20 cellular contexts compared by ENCODE assay signal in the genomic region with DNA sequence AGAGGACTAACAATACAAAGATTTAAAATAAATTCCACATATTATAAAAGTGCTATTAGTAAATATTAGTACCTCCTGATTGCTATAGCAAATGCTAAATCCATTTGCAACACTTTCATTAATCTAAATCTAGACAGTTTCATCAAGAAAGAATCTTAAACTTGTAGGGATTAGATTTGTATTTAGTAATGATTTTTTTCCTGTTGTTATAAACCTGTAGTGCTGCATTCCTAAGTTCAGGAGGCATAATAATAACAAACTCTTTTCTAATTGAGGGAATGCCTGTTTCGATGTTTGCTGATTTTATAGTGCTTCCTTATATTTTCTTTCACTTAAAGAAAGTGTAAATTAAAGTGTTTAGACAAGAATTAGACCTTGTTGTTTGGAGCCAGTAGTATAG.
"Had no signal": no experiment of that assay in that cellular context is flagged by ENCODE, and none has a peak within 500 bp of the region (broad histone marks: within the 10 kb centered on the region; RNA-seq: fewer than 3 reads in every experiment).

No MANE protein-coding gene starts in this region.

- H3K36me3 ChIP-seq: brain microvascular endothelial cell, right lobe of liver, thoracic aorta had no signal

- H3K4me3 ChIP-seq: coronary artery, esophagus muscularis mucosa, psoas muscle, right lobe of liver, thoracic aorta had no signal

- H3K9me3 ChIP-seq: esophagus muscularis mucosa, psoas muscle, right lobe of liver, thoracic aorta had no signal

- H3K27me3 Mint-ChIP-seq: activated CD4-positive, alpha-beta T cell treated with anti-CD3 and anti-CD28 coated beads, Interleukin-2, amount 10 ng/mL, durations not matched to agents 7 days and 5 days; activated naive CD8-positive, alpha-beta T cell treated with anti-CD3 and anti-CD28 coated beads, Interleukin-2, amount 50 U/mL, for 24 hours; stimulated activated memory B cell treated with anti-CD40 and anti-IgM and Interleukin-4, amounts not matched to agents 10 μg/mL and 1 μg/mL and 100 μg/mL, for 72 hours had no signal

- H3K27ac ChIP-seq: brain microvascular endothelial cell, coronary artery, esophagus muscularis mucosa, psoas muscle, right lobe of liver, thoracic aorta had no signal

- DNase-seq: activated CD4-positive, alpha-beta T cell treated with anti-CD3 and anti-CD28 coated beads, Interleukin-2, amount 10 ng/mL, durations not matched to agents 7 days and 5 days; activated CD8-positive, alpha-beta memory T cell treated with anti-CD3 and anti-CD28 coated beads, Interleukin-2, amount 50 U/mL, for 4 hours; activated CD8-positive, alpha-beta T cell treated with anti-CD3 and anti-CD28 coated beads, Interleukin-2, amount 10 ng/mL, durations not matched to agents 7 days and 5 days; activated naive CD4-positive, alpha-beta T cell treated with anti-CD3 and anti-CD28 coated beads for 36 hours; activated naive CD8-positive, alpha-beta T cell treated with anti-CD3 and anti-CD28 coated beads, Interleukin-2, amount 50 U/mL, for 24 hours; activated T-cell treated with anti-CD3 and anti-CD28 coated beads, Interleukin-2, amount 50 U/mL, for 4 hours; anterior cingulate cortex; brain microvascular endothelial cell; left colon; psoas muscle; right lobe of liver; small intestine; stimulated activated CD4-positive, alpha-beta T cell treated with anti-CD3 and anti-CD28 coated beads, Interleukin-4, amount 100 ng/mL, for 24 hours; T1000 had no signal

- H3K27ac Mint-ChIP-seq: activated CD4-positive, alpha-beta T cell treated with anti-CD3 and anti-CD28 coated beads, Interleukin-2, amount 10 ng/mL, durations not matched to agents 7 days and 5 days; activated CD8-positive, alpha-beta T cell treated with anti-CD3 and anti-CD28 coated beads, Interleukin-2, amount 10 ng/mL, durations not matched to agents 7 days and 5 days; activated naive CD4-positive, alpha-beta T cell treated with anti-CD3 and anti-CD28 coated beads for 36 hours; activated naive CD8-positive, alpha-beta T cell treated with anti-CD3 and anti-CD28 coated beads, Interleukin-2, amount 50 U/mL, for 24 hours; stimulated activated memory B cell treated with anti-CD40 and anti-IgM and Interleukin-4, amounts not matched to agents 10 μg/mL and 1 μg/mL and 100 μg/mL, for 72 hours had no signal

- H3K4me3 Mint-ChIP-seq: activated CD4-positive, alpha-beta T cell treated with anti-CD3 and anti-CD28 coated beads, Interleukin-2, amount 10 ng/mL, durations not matched to agents 7 days and 5 days; activated CD8-positive, alpha-beta T cell treated with anti-CD3 and anti-CD28 coated beads, Interleukin-2, amount 10 ng/mL, durations not matched to agents 7 days and 5 days; activated naive CD4-positive, alpha-beta T cell treated with anti-CD3 and anti-CD28 coated beads for 36 hours; activated naive CD8-positive, alpha-beta T cell treated with anti-CD3 and anti-CD28 coated beads, Interleukin-2, amount 50 U/mL, for 24 hours; activated T-cell treated with anti-CD3 and anti-CD28 coated beads, Interleukin-2, amount 50 U/mL, for 4 hours; neural crest cell; stimulated activated memory B cell treated with anti-CD40 and anti-IgM and Interleukin-4, amounts not matched to agents 10 μg/mL and 1 μg/mL and 100 μg/mL, for 72 hours had no signal

- H3K9me3 Mint-ChIP-seq: activated naive CD8-positive, alpha-beta T cell treated with anti-CD3 and anti-CD28 coated beads, Interleukin-2, amount 50 U/mL, for 24 hours; neural crest cell had no signal

- H3K36me3 Mint-ChIP-seq: stimulated activated memory B cell treated with anti-CD40 and anti-IgM and Interleukin-4, amounts not matched to agents 10 μg/mL and 1 μg/mL and 100 μg/mL, for 72 hours had no signal

- H3K27me3 ChIP-seq: brain microvascular endothelial cell, esophagus muscularis mucosa, right lobe of liver had no signal

- H3K4me1 ChIP-seq: esophagus muscularis mucosa, psoas muscle, right lobe of liver had no signal

- ATAC-seq: activated CD4-positive, CD25-positive, alpha-beta regulatory T cell treated with anti-CD3 and anti-CD28 coated beads, Interleukin-2, amount 50 U/mL, for 24 hours; activated CD8-positive, alpha-beta T cell treated with anti-CD3 and anti-CD28 coated beads, Interleukin-2, amount 10 ng/mL, durations not matched to agents 7 days and 5 days; activated naive CD8-positive, alpha-beta T cell treated with anti-CD3 and anti-CD28 coated beads, Interleukin-2, amount 50 U/mL, for 24 hours; activated T-cell treated with anti-CD3 and anti-CD28 coated beads, Interleukin-2, amount 50 U/mL, for 4 hours; psoas muscle; right lobe of liver had no signal

- H3K4me1 Mint-ChIP-seq: activated CD4-positive, alpha-beta T cell treated with anti-CD3 and anti-CD28 coated beads, Interleukin-2, amount 10 ng/mL, durations not matched to agents 7 days and 5 days; activated naive CD8-positive, alpha-beta T cell treated with anti-CD3 and anti-CD28 coated beads, Interleukin-2, amount 50 U/mL, for 24 hours; neural crest cell; stimulated activated memory B cell treated with anti-CD40 and anti-IgM and Interleukin-4, amounts not matched to agents 10 μg/mL and 1 μg/mL and 100 μg/mL, for 72 hours had no signal
